Comparison of ENCODE assay signal across 8 cellular contexts in genomic region chr4:86359944-86360478, GRCh38. TPM values are rescaled to one million over a fixed set of nuclear protein-coding genes. Genes with fewer than 3 reads are reported as not detected.
A peak's percentile ranks its signal among the peaks of the same experiment; 100 is the strongest.
DNase-seq lines count a peak whose midpoint lies in the region; ATAC-seq and TF ChIP-seq lines count a peak whose summit lies in the region.

Gene MAPK10, minus strand, starts transcription at chr4:86360053.

- in situ Hi-C loops in astrocyte of the spinal cord (cut with HindIII; ENCODE audit: low sequenced_read_pairs): no loop called here

- TF ChIP-seq CTCF in astrocyte of the spinal cord (IDR thresholded peaks at IDR 0.05; ENCODE audit: low read depth, low read length): no peak

- H3K4me3 Mint-ChIP-seq in IgD-negative memory B cell: peak within 1 kb of the TSS; percentile 33 to 94 (median 86)

- H3K27me3 Mint-ChIP-seq in IgD-negative memory B cell: peaks cover 6% of the 10 kb centered on the region

- no peaks in the 10 kb centered on the region for H3K9me3 Mint-ChIP-seq in IgD-negative memory B cell

- DNase-seq in DMS79 (lab: John Stamatoyannopoulos, UW) (peak; percentile 2), SK-N-DZ (ENCODE audit: low spot score) (peak; percentile 97), astrocyte of the spinal cord (ENCODE audit: low read depth, low spot score) (peak; percentile 87), iPS DF 19.7 (ENCODE audit: low read depth, low spot score) (peak; percentile 69), putamen (ENCODE audit: low spot score) (peak; percentile 98), NCI-H2171 (lab: John Stamatoyannopoulos, UW) (no peak)

- H3K36me3 Mint-ChIP-seq in IgD-negative memory B cell: no peaks in the 10 kb centered on the region

- H3K4me3 ChIP-seq in astrocyte of the spinal cord (ENCODE audit: low read depth, low read length): peak within 1 kb of the TSS; percentile 14

- peaks cover 6 to 11% (median 7%) of the 10 kb centered on the region in 3 donors for H3K4me1 Mint-ChIP-seq in IgD-negative memory B cell

- peak; percentile 98 for ATAC-seq in GM21515 (IDR thresholded peaks at IDR 0.05; ENCODE audit: unreplicated experiment)

- peak within 1 kb of the TSS; percentile 72 to 96 (median 96) for H3K27ac Mint-ChIP-seq in IgD-negative memory B cell

RNA-seq across cellular contexts. Expression of gene MAPK10, which starts in this region (rescaled TPM):
- polyA plus RNA-seq in IgD-negative memory B cell: 0.94 TPM
- polyA plus RNA-seq in SK-N-DZ (2014; cell fraction: cytosol; rRNA removed): 33.4 and 42.9 TPM in 2 replicates
- polyA plus RNA-seq in SK-N-DZ (2014; cell fraction: nucleus; rRNA removed): 39.9 and 52.2 TPM in 2 replicates
